9 cellular contexts compared by ENCODE assay signal in the genomic region with DNA sequence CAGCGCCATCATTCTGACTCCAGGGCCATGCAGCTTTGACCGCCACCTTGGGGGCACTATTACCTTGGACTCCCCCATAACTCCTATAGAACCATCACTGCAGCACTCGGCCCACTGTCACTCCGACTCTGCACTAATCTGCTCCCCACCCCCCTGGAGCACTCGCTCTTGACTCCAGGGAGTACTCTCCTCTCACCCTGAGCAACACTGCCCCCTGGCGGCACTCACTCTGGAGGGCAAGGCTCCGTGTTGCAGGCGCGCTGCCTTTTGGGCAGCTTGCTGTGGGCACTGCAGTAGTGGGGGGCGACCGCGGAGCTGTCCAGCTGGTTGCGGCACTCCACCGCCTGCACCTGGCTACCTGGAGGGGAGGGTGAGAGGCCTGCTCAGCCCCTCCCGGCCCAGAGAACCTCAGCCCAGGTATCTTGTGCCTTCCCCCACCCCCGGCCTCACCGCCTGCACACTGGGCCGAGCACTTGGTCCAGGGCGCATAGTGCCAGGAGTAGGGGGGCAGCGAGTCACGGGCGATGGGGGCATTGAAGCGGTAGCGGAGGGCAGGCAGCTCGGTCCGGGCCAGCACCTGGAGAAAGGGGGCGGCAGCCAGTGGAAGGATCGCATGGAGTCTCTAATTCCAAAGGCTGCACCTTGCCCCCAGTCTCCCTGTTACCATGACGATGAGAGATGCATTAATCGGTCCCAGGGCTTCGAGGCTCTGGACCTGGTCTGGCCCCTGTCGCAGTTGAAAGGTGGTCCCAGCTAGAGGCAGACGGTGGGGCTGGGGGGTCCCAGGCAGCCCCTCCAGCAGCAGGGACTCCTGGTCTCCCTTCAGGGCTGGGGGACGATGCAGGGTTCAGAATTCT. TPM values are rescaled to one million over a fixed set of nuclear protein-coding genes. Genes with fewer than 3 reads are reported as not detected.
DNase-seq lines count a peak whose midpoint lies in the region; ATAC-seq, FAIRE-seq and TF ChIP-seq lines count a peak whose summit lies in the region.
"Had no signal": no experiment of that assay in that cellular context is flagged by ENCODE, and none has a peak within 500 bp of the region (broad histone marks: within the 10 kb centered on the region; RNA-seq: fewer than 3 reads in every experiment).

No MANE protein-coding gene starts in this region.

- peaks cover under 1% of the 10 kb centered on the region for H3K4me1 Mint-ChIP-seq in activated naive CD8-positive, alpha-beta T cell treated with anti-CD3 and anti-CD28 coated beads, Interleukin-2, amount 10 ng/mL, durations not matched to agents 7 days and 5 days

- H3K27ac Mint-ChIP-seq in activated naive CD8-positive, alpha-beta T cell treated with anti-CD3 and anti-CD28 coated beads, Interleukin-2, amount 10 ng/mL, durations not matched to agents 7 days and 5 days, result no peak overlapping the region

- H3K4me3 ChIP-seq in keratinocyte (ENCODE audit: control insufficient read depth in 2 of 3, extremely low read depth in 1 of 3, insufficient read depth in 2 of 3, low read depth in 1 of 3, low read length in 3 of 3) (no peak overlapping the region), tibial nerve (no peak overlapping the region)

- DNase-seq in RWPE1 (ENCODE audit: low spot score), result peak; percentile 30
- DNase-seq in activated naive CD8-positive, alpha-beta T cell treated with anti-CD3 and anti-CD28 coated beads, Interleukin-2, amount 10 ng/mL, durations not matched to agents 7 days and 5 days, result peak; percentile 67
- DNase-seq in keratinocyte (ENCODE audit: low read depth, low spot score), result no peak
- no peak for DNase-seq in tibial nerve (ENCODE audit: low spot score in 2 of 2)
- no peak for DNase-seq in G401 (ENCODE audit: low spot score)

- no peaks in the 10 kb centered on the region for H3K36me3 Mint-ChIP-seq in activated naive CD8-positive, alpha-beta T cell treated with anti-CD3 and anti-CD28 coated beads, Interleukin-2, amount 10 ng/mL, durations not matched to agents 7 days and 5 days

- no peak overlapping the region for H3K4me2 ChIP-seq in keratinocyte (ENCODE audit: control insufficient read depth, extremely low read depth, insufficient read depth, low read depth, low read length)

- no peak for TF ChIP-seq POLR2A in tibial nerve (IDR thresholded peaks at IDR 0.05)

- H3K9me3 Mint-ChIP-seq in activated naive CD8-positive, alpha-beta T cell treated with anti-CD3 and anti-CD28 coated beads, Interleukin-2, amount 10 ng/mL, durations not matched to agents 7 days and 5 days, result no peaks in the 10 kb centered on the region

- H3K9me1 ChIP-seq in keratinocyte (ENCODE audit: control insufficient read depth, extremely low read depth, insufficient read depth, low read length), result no peaks in the 10 kb centered on the region

- WGBS in tibial nerve, 2 donors, result 78 to 82% methylated on average over 18 to 29 of the region's 34 CpGs

- H3K79me2 ChIP-seq in keratinocyte (ENCODE audit: control insufficient read depth, insufficient read depth, low read length), result no peaks in the 10 kb centered on the region

- H4K20me1 ChIP-seq in keratinocyte (ENCODE audit: control insufficient read depth, extremely low read depth, insufficient read depth, low read length), result no peaks in the 10 kb centered on the region

- no peaks in the 10 kb centered on the region for H3K9me3 ChIP-seq in keratinocyte (ENCODE audit: control insufficient read depth, low read depth, low read length)
- H3K9me3 ChIP-seq in tibial nerve, result no peaks in the 10 kb centered on the region

- no peak for FAIRE-seq in keratinocyte (lab: Jason Lieb, UNC)

- H2AFZ ChIP-seq in keratinocyte (ENCODE audit: control insufficient read depth, low read length), result no peak overlapping the region

- in situ Hi-C loops in G401 (cut with HindIII; ENCODE audit: low sequenced_read_pairs), result no loop called here

- no peak overlapping the region for H3K9ac ChIP-seq in keratinocyte (ENCODE audit: control insufficient read depth, extremely low read depth, insufficient read depth, low read length)

- H3K27ac ChIP-seq in 22Rv1 (no peak overlapping the region), RWPE1 (no peak overlapping the region), keratinocyte (ENCODE audit: control insufficient read depth, insufficient read depth, low read length) (no peak overlapping the region), tibial nerve (no peak overlapping the region)

- CTCF ChIA-PET in RWPE1 (lab: Yijun Ruan, JAX), result interaction anchor here (0.6 to 1.5 kb wide), 5 partner anchors 9 to 448 kb away, joined by 3 to 13 read pairs (median 3); no protein-coding TSS in a partner anchor

- TF ChIP-seq CTCF in 22Rv1 (IDR thresholded peaks at IDR 0.05) (peak; percentile 92), GM12872 (IDR thresholded peaks at IDR 0.05; ENCODE audit: insufficient read depth, low read depth, low read length) (peak; percentile 49), RWPE1 (conservative IDR thresholded peaks at IDR 0.05; ENCODE audit: low read depth) (peak; percentile 43), keratinocyte (optimal IDR thresholded peaks at IDR 0.05 in 1 of 3, IDR thresholded peaks at IDR 0.05 in 1 of 3, conservative IDR thresholded peaks at IDR 0.05 in 1 of 3; ENCODE audit: extremely low read depth in 1 of 3, insufficient read depth in 2 of 3, low read length in 3 of 3) (peak; percentile 47 to 73 (median 61)), tibial nerve (IDR thresholded peaks at IDR 0.05) (peak in 3 of 5 experiments; percentile 14 to 42 (median 28))

- H3K36me3 ChIP-seq in keratinocyte (ENCODE audit: control insufficient read depth in 2 of 2, extremely low read depth in 1 of 2, insufficient read depth in 2 of 2, low read length in 2 of 2) (no peaks in the 10 kb centered on the region), tibial nerve (peaks cover 0 to 50% (median 0%) of the 10 kb centered on the region in 3 donors)

- dilution Hi-C loops in keratinocyte (cut with MboI; ENCODE audit: extremely low pct_ligation_motif_present, low sequenced_read_pairs), result no loop called here

- H3K4me3 Mint-ChIP-seq in activated naive CD8-positive, alpha-beta T cell treated with anti-CD3 and anti-CD28 coated beads, Interleukin-2, amount 10 ng/mL, durations not matched to agents 7 days and 5 days, result no peak overlapping the region

- H3K4me1 ChIP-seq in keratinocyte (ENCODE audit: control insufficient read depth, extremely low read depth, insufficient read depth, low read length), result no peaks in the 10 kb centered on the region
- H3K4me1 ChIP-seq in tibial nerve, result peaks cover 0 to 3% (median 0%) of the 10 kb centered on the region in 4 donors

- H3K27me3 ChIP-seq in keratinocyte (ENCODE audit: control insufficient read depth, extremely low read depth, insufficient read depth, low read length) (no peaks in the 10 kb centered on the region), tibial nerve (no peaks in the 10 kb centered on the region)

- H3K27me3 Mint-ChIP-seq in activated naive CD8-positive, alpha-beta T cell treated with anti-CD3 and anti-CD28 coated beads, Interleukin-2, amount 10 ng/mL, durations not matched to agents 7 days and 5 days, result peaks cover under 1% of the 10 kb centered on the region

- POLR2A ChIA-PET in RWPE1 (lab: Yijun Ruan, JAX; ENCODE audit: low non-redundant PET), result no interaction called here
- POLR2A ChIA-PET in activated naive CD8-positive, alpha-beta T cell treated with anti-CD3 and anti-CD28 coated beads, Interleukin-2, amount 10 ng/mL, durations not matched to agents 7 days and 5 days (lab: Charles Lee), result interaction anchor here (0.7 to 1.1 kb wide), 2 partner anchors 9 to 48 kb away, joined by 3 read pairs; a partner anchor contains a TSS

- no peak for TF ChIP-seq EP300 in tibial nerve (IDR thresholded peaks at IDR 0.05)

- ATAC-seq in activated naive CD8-positive, alpha-beta T cell treated with anti-CD3 and anti-CD28 coated beads, Interleukin-2, amount 10 ng/mL, durations not matched to agents 7 days and 5 days (ENCODE audit: low read depth), result peak; percentile 49
- no peak for ATAC-seq in GM21786 (IDR thresholded peaks at IDR 0.05; ENCODE audit: unreplicated experiment)

RNA-seq across cellular contexts. Expression of a gene that starts 8.9 kb away (rescaled TPM):
- 100 to 1,000 TPM; 306 to 332 TPM for total RNA-seq in activated naive CD8-positive, alpha-beta T cell treated with anti-CD3 and anti-CD28 coated beads, Interleukin-2, amount 10 ng/mL, durations not matched to agents 7 days and 5 days
- 0.08 to 0.14 TPM (median 0.08 TPM) in 3 replicates for polyA plus RNA-seq in keratinocyte
- polyA plus RNA-seq in keratinocyte (2011; ENCODE audit: low read depth), result not detected
- polyA plus RNA-seq in keratinocyte (2011; cell fraction: cytosol; rRNA removed), result 0.07 and 0.19 TPM in 2 replicates
- polyA plus RNA-seq in keratinocyte (2011; cell fraction: nucleus; rRNA removed), result 0.04 and 0.29 TPM in 2 replicates
- 0.29 and 3.4 TPM in 2 replicates for polyA plus RNA-seq in keratinocyte (2012; ENCODE audit: low replicate concordance)
- 0.10 to 0.82 TPM in 2 of 3 replicates, not detected in the other for polyA minus RNA-seq in keratinocyte
- polyA minus RNA-seq in keratinocyte (2011; cell fraction: cytosol; rRNA and poly(A)+ RNA removed), result not detected
- polyA minus RNA-seq in keratinocyte (2011; cell fraction: nucleus; rRNA and poly(A)+ RNA removed), result not detected in 2 replicates
- 10 to 100 TPM; 20.3 to 61.5 (median 21.7) TPM for total RNA-seq in tibial nerve
- 3.4 TPM in 1 of 2 replicates, not detected in the other for total RNA-seq in G401 (2014; rRNA removed; shearing (Covaris generic))

RNA-seq across cellular contexts. Expression of a gene that starts 24.4 kb away (rescaled TPM):
- total RNA-seq in activated naive CD8-positive, alpha-beta T cell treated with anti-CD3 and anti-CD28 coated beads, Interleukin-2, amount 10 ng/mL, durations not matched to agents 7 days and 5 days, result 10 to 100 TPM; 40.3 to 41.3 TPM
- polyA plus RNA-seq in keratinocyte, result not detected in 3 replicates
- polyA plus RNA-seq in keratinocyte (2011; ENCODE audit: low read depth), result not detected
- polyA plus RNA-seq in keratinocyte (2011; cell fraction: cytosol; rRNA removed), result not detected in 2 replicates
- not detected in 2 replicates for polyA plus RNA-seq in keratinocyte (2011; cell fraction: nucleus; rRNA removed)
- polyA plus RNA-seq in keratinocyte (2012; ENCODE audit: low replicate concordance), result not detected in 2 replicates
- polyA minus RNA-seq in keratinocyte, result not detected in 3 replicates
- polyA minus RNA-seq in keratinocyte (2011; cell fraction: cytosol; rRNA and poly(A)+ RNA removed), result not detected
- not detected in 2 replicates for polyA minus RNA-seq in keratinocyte (2011; cell fraction: nucleus; rRNA and poly(A)+ RNA removed)
- 100 to 1,000 TPM in 1 of 4 donors, 10 to 100 TPM in 3; 37.3 to 140 (median 66.6) TPM for total RNA-seq in tibial nerve
- 8.7 and 14.5 TPM in 2 replicates for total RNA-seq in G401 (2014; rRNA removed; shearing (Covaris generic))

RNA-seq across cellular contexts. Expression of a gene that starts 44.3 kb away (rescaled TPM):
- not detected for total RNA-seq in activated naive CD8-positive, alpha-beta T cell treated with anti-CD3 and anti-CD28 coated beads, Interleukin-2, amount 10 ng/mL, durations not matched to agents 7 days and 5 days
- not detected in 3 replicates for polyA plus RNA-seq in keratinocyte
- polyA plus RNA-seq in keratinocyte (2011; ENCODE audit: low read depth), result not detected
- polyA plus RNA-seq in keratinocyte (2011; cell fraction: cytosol; rRNA removed), result not detected in 2 replicates
- not detected in 2 replicates for polyA plus RNA-seq in keratinocyte (2011; cell fraction: nucleus; rRNA removed)
- not detected in 2 replicates for polyA plus RNA-seq in keratinocyte (2012; ENCODE audit: low replicate concordance)
- polyA minus RNA-seq in keratinocyte, result not detected in 3 replicates
- polyA minus RNA-seq in keratinocyte (2011; cell fraction: cytosol; rRNA and poly(A)+ RNA removed), result not detected
- polyA minus RNA-seq in keratinocyte (2011; cell fraction: nucleus; rRNA and poly(A)+ RNA removed), result not detected in 2 replicates
- total RNA-seq in tibial nerve, result not detected
- total RNA-seq in G401 (2014; rRNA removed; shearing (Covaris generic)), result not detected in 2 replicates
- total RNA-seq: dermis microvascular lymphatic vessel endothelial cell had no signal

Comparison
In these comparisons a context has a peak if more than half of its experiments do, and no peak if none do; other contexts are left out.
1. CTCF ChIP-seq: peak in every context shown above with its lines; median percentile 92 in 22Rv1; 61 in keratinocyte; 49 in GM12872; 43 in RWPE1; 28 in tibial nerve.
2. DNase-seq: peak in RWPE1 (single experiment) and activated naive CD8-positive, alpha-beta T cell treated with anti-CD3 and anti-CD28 coated beads, Interleukin-2, amount 10 ng/mL, durations not matched to agents 7 days and 5 days (single experiment); none in keratinocyte (single experiment), tibial nerve (0 of 2) and G401 (single experiment).